Comparison of ENCODE assay signal across 12 cellular contexts in the genomic region with DNA sequence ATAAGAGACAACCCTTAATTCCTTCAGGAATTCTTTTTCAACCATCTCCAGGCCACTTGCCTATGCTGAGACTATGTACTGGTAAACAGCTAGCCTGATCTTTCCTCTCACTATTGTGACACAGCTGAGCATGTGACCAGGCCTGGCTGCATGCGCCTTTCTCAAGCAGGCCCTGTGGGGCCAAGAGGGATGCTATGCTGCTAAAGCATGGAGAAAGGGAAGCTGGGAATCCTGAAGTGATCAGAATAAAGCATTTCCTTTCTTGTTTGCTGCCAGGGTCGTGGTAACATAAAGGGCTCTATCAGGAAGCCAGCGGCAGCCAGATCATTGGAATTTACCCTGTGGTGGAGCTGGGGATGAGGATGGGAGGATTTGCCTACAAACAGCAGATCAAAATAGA.
DNase-seq lines count a peak whose midpoint lies in the region; TF ChIP-seq lines count a peak whose summit lies in the region.
"Had no signal": no experiment of that assay in that cellular context is flagged by ENCODE, and none has a peak within 500 bp of the region (broad histone marks: within the 10 kb centered on the region; RNA-seq: fewer than 3 reads in every experiment).

No MANE protein-coding gene starts in this region.

- no peaks in the 10 kb centered on the region for H3K27me3 ChIP-seq in rectal smooth muscle tissue (ENCODE audit: control insufficient read depth, insufficient read depth, low read length)
- H3K27me3 ChIP-seq: BE2C had no signal

- H3K36me3 ChIP-seq in rectal smooth muscle tissue (ENCODE audit: control insufficient read depth, insufficient read depth, low read length): no peaks in the 10 kb centered on the region
- H3K36me3 ChIP-seq: BE2C, prostate gland had no signal

- peaks cover 27% of the 10 kb centered on the region for H3K4me1 ChIP-seq in rectal smooth muscle tissue (ENCODE audit: control insufficient read depth, insufficient read depth, low read length)
- H3K4me1 ChIP-seq: prostate gland had no signal

- no peak for TF ChIP-seq CTCF in coronary artery (IDR thresholded peaks at IDR 0.05)

- H3K27ac ChIP-seq in coronary artery (peak overlapping the region; percentile 49 to 67), rectal smooth muscle tissue (ENCODE audit: low read depth, low read length) (peak overlapping the region; percentile 4)
- H3K27ac ChIP-seq: prostate gland had no signal

- no peak overlapping the region for H3K9ac ChIP-seq in rectal smooth muscle tissue (ENCODE audit: low read length)

- DNase-seq in Ammon's horn (ENCODE audit: low spot score) (peak; percentile 50), coronary artery (ENCODE audit: low spot score) (no peak), iris pigment epithelial cell (ENCODE audit: low read depth) (peak; percentile 29), NCI-H345 (lab: John Stamatoyannopoulos, UW) (no peak), DMS153 treated with DMSO at 0.1 percent for 48 hours (lab: John Stamatoyannopoulos, UW; ENCODE audit: unreplicated experiment) (no peak), NCI-H1105 (lab: John Stamatoyannopoulos, UW) (no peak)
- no peak for DNase-seq in stimulated activated CD4-positive, alpha-beta T cell treated with anti-CD3 and anti-CD28 coated beads, Interleukin-4, amount 100 ng/mL, for 1 hour
- DNase-seq: activated CD4-positive, alpha-beta T cell treated with anti-CD3 and anti-CD28 coated beads, Interleukin-2, amount 50 U/mL, for 48 hours; BE2C; NCI-H510A had no signal

- H3K4me3 ChIP-seq in coronary artery (no peak overlapping the region), rectal smooth muscle tissue (ENCODE audit: low read length) (no peak overlapping the region)
- H3K4me3 ChIP-seq: prostate gland had no signal

Comparison
In these comparisons a context has a peak if more than half of its experiments do, and no peak if none do; other contexts are left out.
1. DNase-seq: peak in Ammon's horn (single experiment) and iris pigment epithelial cell (single experiment); none in coronary artery (single experiment), NCI-H345 (single experiment), stimulated activated CD4-positive, alpha-beta T cell treated with anti-CD3 and anti-CD28 coated beads, Interleukin-4, amount 100 ng/mL, for 1 hour (single experiment), DMS153 treated with DMSO at 0.1 percent for 48 hours (single experiment) and NCI-H1105 (single experiment).